Comparison of ENCODE assay signal across 8 cellular contexts in genomic region chr1:150149490-150150453, GRCh38. TPM values are rescaled to one million over a fixed set of nuclear protein-coding genes. Genes with fewer than 3 reads are reported as not detected.
DNase-seq lines count a peak whose midpoint lies in the region; ATAC-seq and TF ChIP-seq lines count a peak whose summit lies in the region.

Gene PLEKHO1, plus strand, starts transcription at chr1:150149916. Its CDS starts 342 bp downstream, at chr1:150150258.

- CTCF ChIA-PET in OCI-LY7 (lab: Charles Lee; ENCODE audit: unreplicated experiment), result interaction anchor here (1.0 kb wide), 1 partner anchor 82 kb away, joined by 3 read pairs; no protein-coding TSS in a partner anchor

- H3K36me3 Mint-ChIP-seq in activated T-cell treated with anti-CD3 and anti-CD28 coated beads, Interleukin-2, amount 50 U/mL, for 72 hours (ENCODE audit: insufficient read depth in 2 of 2), result peaks cover 4 to 9% of the 10 kb centered on the region in 2 donors
- H3K36me3 Mint-ChIP-seq in naive B cell, result peaks cover 25 to 29% of the 10 kb centered on the region in 2 donors
- peaks cover 19 to 33% of the 10 kb centered on the region in 2 donors for H3K36me3 Mint-ChIP-seq in stimulated activated naive B cell treated with anti-CD40 and anti-IgM and Interleukin-4, amounts not matched to agents 10 μg/mL and 1 μg/mL and 100 μg/mL, for 72 hours

- peak; percentile 80 for TF ChIP-seq POLR2A in esophagus muscularis mucosa (IDR thresholded peaks at IDR 0.05; ENCODE audit: low read depth)

- TF ChIP-seq CTCF in OCI-LY7 (conservative IDR thresholded peaks at IDR 0.05; ENCODE audit: low read length), result no peak
- TF ChIP-seq CTCF in esophagus muscularis mucosa (IDR thresholded peaks at IDR 0.05), result no peak

- POLR2A ChIA-PET in OCI-LY7 (lab: Charles Lee), result interaction anchor here (0.7 to 4.5 kb wide), 5 partner anchors 12 to 140 kb away, joined by 3 to 38 read pairs (median 5); no protein-coding TSS in a partner anchor

- peaks cover 56% of the 10 kb centered on the region for H3K4me1 ChIP-seq in OCI-LY7 (ENCODE audit: insufficient read depth, low read length, poor library complexity, severe bottlenecking)
- peaks cover 19 to 60% (median 52%) of the 10 kb centered on the region in 4 donors for H3K4me1 ChIP-seq in esophagus muscularis mucosa

- H3K27me3 ChIP-seq in esophagus muscularis mucosa, result no peaks in the 10 kb centered on the region

- 3% methylated on average over 16 of the region's 138 CpGs for WGBS in esophagus muscularis mucosa

- peak within 1 kb of the TSS; percentile 45; the same call in 1 of the 2 replicates for H2AFZ ChIP-seq in OCI-LY7 (ENCODE audit: low read length)

- no peaks in the 10 kb centered on the region for H3K9me2 ChIP-seq in OCI-LY7 (ENCODE audit: insufficient read depth, low read length)

- H3K27ac Mint-ChIP-seq in activated T-cell treated with anti-CD3 and anti-CD28 coated beads, Interleukin-2, amount 50 U/mL, for 72 hours, result peak within 1 kb of the TSS; percentile 93
- peak within 1 kb of the TSS; percentile 97 to 99 (median 98) for H3K27ac Mint-ChIP-seq in naive B cell
- H3K27ac Mint-ChIP-seq in stimulated activated naive B cell treated with anti-CD40 and anti-IgM and Interleukin-4, amounts not matched to agents 10 μg/mL and 1 μg/mL and 100 μg/mL, for 72 hours, result peak within 1 kb of the TSS; percentile 96

- DNase-seq in DMS53 (lab: John Stamatoyannopoulos, UW) (peak; percentile 84), DMS53 treated with DMSO at 0.1 percent for 48 hours (lab: John Stamatoyannopoulos, UW; ENCODE audit: unreplicated experiment) (no peak), OCI-LY7 (ENCODE audit: low spot score) (peak; percentile 77), esophagus muscularis mucosa (ENCODE audit: extremely low spot score) (peak; percentile 97), naive B cell (peak; percentile 79)
- peak; percentile 80 for DNase-seq in activated T-cell treated with anti-CD3 and anti-CD28 coated beads, Interleukin-2, amount 50 U/mL, for 72 hours
- DNase-seq in stimulated activated naive B cell treated with anti-CD40 and anti-IgM and Interleukin-4, amounts not matched to agents 10 μg/mL and 1 μg/mL and 100 μg/mL, for 72 hours, result peak; percentile 59

- intact Hi-C loops in OCI-LY7 (cut with micrococcal nuclease; ENCODE audit: unreplicated experiment), result loop anchor here (2.0 kb wide), 1 partner anchor 15 kb away; no protein-coding TSS in a partner anchor
- intact Hi-C loops in esophagus muscularis mucosa (cut with DNase I), result loop anchor here (5.0 kb wide), 1 partner anchor 77 kb away; no protein-coding TSS in a partner anchor

- H3K9me3 Mint-ChIP-seq in activated T-cell treated with anti-CD3 and anti-CD28 coated beads, Interleukin-2, amount 50 U/mL, for 72 hours, result no peaks in the 10 kb centered on the region
- H3K9me3 Mint-ChIP-seq in naive B cell, result no peaks in the 10 kb centered on the region
- H3K9me3 Mint-ChIP-seq in stimulated activated naive B cell treated with anti-CD40 and anti-IgM and Interleukin-4, amounts not matched to agents 10 μg/mL and 1 μg/mL and 100 μg/mL, for 72 hours, result no peaks in the 10 kb centered on the region

- H3K27me3 Mint-ChIP-seq in activated T-cell treated with anti-CD3 and anti-CD28 coated beads, Interleukin-2, amount 50 U/mL, for 72 hours (ENCODE audit: low read depth), result peaks cover 27% of the 10 kb centered on the region
- no peaks in the 10 kb centered on the region for H3K27me3 Mint-ChIP-seq in naive B cell
- H3K27me3 Mint-ChIP-seq in stimulated activated naive B cell treated with anti-CD40 and anti-IgM and Interleukin-4, amounts not matched to agents 10 μg/mL and 1 μg/mL and 100 μg/mL, for 72 hours, result no peaks in the 10 kb centered on the region

- H3K4me3 ChIP-seq in OCI-LY7 (ENCODE audit: low read depth, low read length, poor library complexity, severe bottlenecking), result peak within 1 kb of the TSS; percentile 99
- peak within 1 kb of the TSS; percentile 76 to 95 (median 92) for H3K4me3 ChIP-seq in esophagus muscularis mucosa

- TF ChIP-seq EP300 in esophagus muscularis mucosa (IDR thresholded peaks at IDR 0.05), result no peak

- no TSS peak for BruUV-seq in OCI-LY7 (replicated peaks; lab: Mats Ljungman, UMichigan)

- H3K27ac ChIP-seq in OCI-LY7 (ENCODE audit: low read depth, low read length, poor library complexity, severe bottlenecking) (peak within 1 kb of the TSS; percentile 90), esophagus muscularis mucosa (replicated peaks in 1 of 4) (peak within 1 kb of the TSS; percentile 93 to 99 (median 99))

- peaks cover 46% of the 10 kb centered on the region; the same call in 1 of the 2 replicates for H3K79me2 ChIP-seq in OCI-LY7 (ENCODE audit: insufficient read depth, low read depth, low read length)

- no peaks in the 10 kb centered on the region for H4K20me1 ChIP-seq in OCI-LY7 (ENCODE audit: insufficient read depth, low read length)

- H3K4me3 Mint-ChIP-seq in activated T-cell treated with anti-CD3 and anti-CD28 coated beads, Interleukin-2, amount 50 U/mL, for 72 hours, result peak within 1 kb of the TSS; percentile 91 to 94
- H3K4me3 Mint-ChIP-seq in naive B cell, result peak within 1 kb of the TSS; percentile 96 to 100 (median 98)
- peak within 1 kb of the TSS; percentile 95 for H3K4me3 Mint-ChIP-seq in stimulated activated naive B cell treated with anti-CD40 and anti-IgM and Interleukin-4, amounts not matched to agents 10 μg/mL and 1 μg/mL and 100 μg/mL, for 72 hours

- peak within 1 kb of the TSS; percentile 86 for H3K4me2 ChIP-seq in OCI-LY7 (ENCODE audit: low read length)

- H3K36me3 ChIP-seq in OCI-LY7 (ENCODE audit: insufficient read depth, low read length), result peaks cover 44% of the 10 kb centered on the region
- H3K36me3 ChIP-seq in esophagus muscularis mucosa, result peaks cover 3 to 20% (median 15%) of the 10 kb centered on the region in 4 donors

- H3K9me3 ChIP-seq in OCI-LY7 (ENCODE audit: low read length) (no peaks in the 10 kb centered on the region), esophagus muscularis mucosa (no peaks in the 10 kb centered on the region)

- peaks cover 73% of the 10 kb centered on the region for H3K4me1 Mint-ChIP-seq in activated T-cell treated with anti-CD3 and anti-CD28 coated beads, Interleukin-2, amount 50 U/mL, for 72 hours (ENCODE audit: low read depth)
- peaks cover 61 to 69% (median 66%) of the 10 kb centered on the region in 3 donors for H3K4me1 Mint-ChIP-seq in naive B cell
- H3K4me1 Mint-ChIP-seq in stimulated activated naive B cell treated with anti-CD40 and anti-IgM and Interleukin-4, amounts not matched to agents 10 μg/mL and 1 μg/mL and 100 μg/mL, for 72 hours, result peaks cover 42 to 63% of the 10 kb centered on the region in 2 donors

- peak; percentile 65 for ATAC-seq in HG03280 (IDR thresholded peaks at IDR 0.05; ENCODE audit: unreplicated experiment)
- ATAC-seq in activated T-cell treated with anti-CD3 and anti-CD28 coated beads, Interleukin-2, amount 50 U/mL, for 72 hours (replicated peaks in 1 of 2), result peak; percentile 86 to 87
- ATAC-seq in naive B cell (ENCODE audit: low read depth in 2 of 2), result peak; percentile 77
- peak; percentile 68 to 76 for ATAC-seq in stimulated activated naive B cell treated with anti-CD40 and anti-IgM and Interleukin-4, amounts not matched to agents 10 μg/mL and 1 μg/mL and 100 μg/mL, for 72 hours (replicated peaks)

RNA-seq across cellular contexts. Expression of gene PLEKHO1, which starts in this region (rescaled TPM):
- total RNA-seq in OCI-LY7 (2014; rRNA removed; shearing (Covaris generic)), result 122 and 127 TPM in 2 replicates
- total RNA-seq in OCI-LY7 (2022), result 75.5 and 82.4 TPM in 2 replicates
- total RNA-seq in activated T-cell treated with anti-CD3 and anti-CD28 coated beads, Interleukin-2, amount 50 U/mL, for 72 hours, result 10 to 100 TPM; 21.9 to 42.7 TPM
- 100 to 1,000 TPM; 294 to 426 (median 337) TPM for total RNA-seq in esophagus muscularis mucosa
- polyA plus RNA-seq in naive B cell (ENCODE audit: low read depth in 6 of 6), result 10 to 100 TPM; 64.9 to 97.5 (median 84.0) TPM
